8 cellular contexts compared by ENCODE assay signal in genomic region chr19:35643255-35644205, GRCh38. TPM values are rescaled to one million over a fixed set of nuclear protein-coding genes. Genes with fewer than 3 reads are reported as not detected.
DNase-seq lines count a peak whose midpoint lies in the region; ATAC-seq, FAIRE-seq and TF ChIP-seq lines count a peak whose summit lies in the region.

No MANE protein-coding gene starts in this region.

- TF ChIP-seq POLR2A in GM19099 (IDR thresholded peaks at IDR 0.05; ENCODE audit: extremely low read depth, insufficient read length, low read depth): peak; percentile 91
- TF ChIP-seq POLR2A in endothelial cell of umbilical vein (IDR thresholded peaks at IDR 0.05; ENCODE audit: low read depth, low read length): peak; percentile 63

- H3K9me3 ChIP-seq in NT2/D1 (ENCODE audit: insufficient read depth, low read length): no peaks in the 10 kb centered on the region
- H3K9me3 ChIP-seq in endothelial cell of umbilical vein (replicated peaks; ENCODE audit: control insufficient read depth, insufficient read depth, low read length): no peaks in the 10 kb centered on the region
- H3K9me3 ChIP-seq in mucosa of descending colon: no peaks in the 10 kb centered on the region

- no TSS peak for BruUV-seq in endothelial cell of umbilical vein (replicated peaks; lab: Mats Ljungman, UMichigan)

- H3K27me3 ChIP-seq in NT2/D1 (ENCODE audit: insufficient read depth, insufficient read length): no peaks in the 10 kb centered on the region
- H3K27me3 ChIP-seq in endothelial cell of umbilical vein (ENCODE audit: control insufficient read depth in 2 of 2, insufficient read depth in 2 of 2, low read length in 2 of 2): no peaks in the 10 kb centered on the region

- peak overlapping the region; percentile 94 for H2AFZ ChIP-seq in endothelial cell of umbilical vein (ENCODE audit: low read depth, low read length)

- H3K4me1 ChIP-seq in NT2/D1 (ENCODE audit: insufficient read depth, insufficient read length): peaks cover 10% of the 10 kb centered on the region
- H3K4me1 ChIP-seq in endothelial cell of umbilical vein (ENCODE audit: control insufficient read depth, extremely low read depth, insufficient read depth, low read length): peaks cover 18% of the 10 kb centered on the region
- peaks cover 19% of the 10 kb centered on the region for H3K4me1 ChIP-seq in mucosa of descending colon (ENCODE audit: low read depth)

- H3K27ac ChIP-seq in endothelial cell of umbilical vein (ENCODE audit: insufficient read depth, low read depth, low read length): peak overlapping the region; percentile 44

- peaks cover under 1% of the 10 kb centered on the region for H3K36me3 ChIP-seq in NT2/D1 (ENCODE audit: insufficient read depth, insufficient read length, low read length)
- no peaks in the 10 kb centered on the region for H3K36me3 ChIP-seq in endothelial cell of umbilical vein (ENCODE audit: control insufficient read depth in 2 of 2, extremely low read depth in 1 of 2, insufficient read depth in 2 of 2, low read length in 2 of 2)
- H3K36me3 ChIP-seq in mucosa of descending colon (ENCODE audit: low read depth): no peaks in the 10 kb centered on the region

- dilution Hi-C loops in endothelial cell of umbilical vein (cut with MboI; ENCODE audit: extremely low pct_ligation_motif_present, low sequenced_read_pairs): no loop called here

- ATAC-seq in mucosa of descending colon: peak; percentile 75

- H4K20me1 ChIP-seq in endothelial cell of umbilical vein (replicated peaks; ENCODE audit: control insufficient read depth, extremely low read depth, insufficient read depth, low read length): no peaks in the 10 kb centered on the region

- peak overlapping the region; percentile 72 for H3K9ac ChIP-seq in NT2/D1 (ENCODE audit: insufficient read length, low read depth)
- peak overlapping the region; percentile 29 for H3K9ac ChIP-seq in endothelial cell of umbilical vein (replicated peaks; ENCODE audit: extremely low read depth, insufficient read depth, low read length)

- H3K4me2 ChIP-seq in endothelial cell of umbilical vein (ENCODE audit: insufficient read depth, low read length): peak overlapping the region; percentile 82

- H3K9me1 ChIP-seq in endothelial cell of umbilical vein (replicated peaks; ENCODE audit: control insufficient read depth, extremely low read depth, insufficient read depth, low read length): no peaks in the 10 kb centered on the region

- peak overlapping the region; percentile 46 for H3K4me3 ChIP-seq in NT2/D1 (ENCODE audit: insufficient read length, low read depth)
- H3K4me3 ChIP-seq in endothelial cell of umbilical vein (replicated peaks in 1 of 3; ENCODE audit: insufficient read depth in 1 of 3, low read depth in 1 of 3, low read length in 3 of 3): peak overlapping the region; percentile 50 to 66 (median 55)
- peak overlapping the region; percentile 30 for H3K4me3 ChIP-seq in mucosa of descending colon

- no peak for TF ChIP-seq CTCF in AG09319 (IDR thresholded peaks at IDR 0.05; ENCODE audit: low read depth, low read length)
- no peak for TF ChIP-seq CTCF in endothelial cell of umbilical vein (IDR thresholded peaks at IDR 0.05; ENCODE audit: extremely low read depth in 1 of 2, insufficient read depth in 1 of 2, low read depth in 1 of 2, low read length in 2 of 2)
- TF ChIP-seq CTCF in mucosa of descending colon (IDR thresholded peaks at IDR 0.05): no peak

- FAIRE-seq in endothelial cell of umbilical vein (lab: Jason Lieb, UNC): peak; percentile 73

- POLR2A ChIA-PET in endothelial cell of umbilical vein (lab: Charles Lee): no interaction called here

- peaks cover 3% of the 10 kb centered on the region for H3K79me2 ChIP-seq in endothelial cell of umbilical vein (ENCODE audit: control insufficient read depth, insufficient read depth, low read length)

- intact Hi-C loops in endothelial cell of umbilical vein (cut with micrococcal nuclease) (loop anchor here (1.0 kb wide), 4 partner anchors 15 to 86 kb away; partner anchors contain the start of gene HAUS5), mucosa of descending colon (cut with DNase I, micrococcal nuclease) (no loop called here)

- DNase-seq in AG09319 (ENCODE audit: extremely low read depth, low read depth) (peak; percentile 34), HS-27A (ENCODE audit: low read depth) (peak; percentile 90), NT2/D1 (ENCODE audit: low read depth, low spot score) (peak; percentile 47), endothelial cell of umbilical vein (ENCODE audit: low read depth, low spot score) (peak; percentile 82), mucosa of descending colon (peak; percentile 87 to 93 (median 92))
- peak; percentile 74 for DNase-seq in activated CD8-positive, alpha-beta memory T cell treated with anti-CD3 and anti-CD28 coated beads, Interleukin-2, amount 50 U/mL, for 4 hours
- peak; percentile 40 to 57 for DNase-seq in stimulated activated CD8-positive, alpha-beta memory T cell treated with anti-CD3 and anti-CD28 coated beads, Interleukin-4, amount 100 ng/mL, for 4 hours (ENCODE audit: low read depth in 2 of 2, low spot score in 1 of 2)

- CTCF ChIA-PET in endothelial cell of umbilical vein (lab: Charles Lee): interaction anchor here (0.6 to 1.8 kb wide), 4 partner anchors 26 to 95 kb away, joined by 3 to 5 read pairs (median 4); no protein-coding TSS in a partner anchor

TF ChIP-seq in endothelial cell of umbilical vein, 7 proteins besides CTCF, POLR2A, EP300 and RAD21:
- TF ChIP-seq FOS (IDR thresholded peaks at IDR 0.05; ENCODE audit: borderline replicate concordance, insufficient read depth, low read length) (no peak), POLR2AphosphoS5 (IDR thresholded peaks at IDR 0.05; ENCODE audit: insufficient read depth, low read depth, low read length) (peak; percentile 92), MAX (IDR thresholded peaks at IDR 0.05; ENCODE audit: insufficient read depth, insufficient read length) (no peak), EZH2 (IDR thresholded peaks at IDR 0.05; ENCODE audit: borderline replicate concordance, low read depth, low read length, severe bottlenecking) (no peak)

RNA-seq across cellular contexts. Expression of gene ETV2, which starts 2.0 kb away (rescaled TPM):
- 0.95 and 1.5 TPM in 2 replicates for total RNA-seq in endothelial cell of umbilical vein
- polyA plus RNA-seq in endothelial cell of umbilical vein: 1.0 and 2.1 TPM in 2 replicates
- 0.36 and 0.82 TPM in 2 replicates for polyA plus RNA-seq in endothelial cell of umbilical vein (2011; cell fraction: cytosol; rRNA removed)
- polyA plus RNA-seq in endothelial cell of umbilical vein (2011; cell fraction: nucleus; rRNA removed): 0.14 and 0.32 TPM in 2 replicates
- 0.40 and 0.61 TPM in 2 replicates for polyA plus RNA-seq in endothelial cell of umbilical vein (2012)
- polyA minus RNA-seq in endothelial cell of umbilical vein: not detected in 2 replicates
- not detected for polyA minus RNA-seq in endothelial cell of umbilical vein (2011; cell fraction: cytosol; rRNA and poly(A)+ RNA removed)
- not detected in 2 replicates for polyA minus RNA-seq in endothelial cell of umbilical vein (2011; cell fraction: nucleus; rRNA and poly(A)+ RNA removed)
- 1 to 10 TPM in 2 of 3 donors, under 1 TPM in 1; 0.76 to 2.0 (median 1.1) TPM for total RNA-seq in mucosa of descending colon

RNA-seq across cellular contexts. Expression of gene COX6B1, which starts 4.6 kb away (rescaled TPM):
- total RNA-seq in endothelial cell of umbilical vein: 300 and 327 TPM in 2 replicates
- 692 and 759 TPM in 2 replicates for polyA plus RNA-seq in endothelial cell of umbilical vein
- 721 and 850 TPM in 2 replicates for polyA plus RNA-seq in endothelial cell of umbilical vein (2011; cell fraction: cytosol; rRNA removed)
- polyA plus RNA-seq in endothelial cell of umbilical vein (2011; cell fraction: nucleus; rRNA removed): 176 and 236 TPM in 2 replicates
- polyA plus RNA-seq in endothelial cell of umbilical vein (2012): 564 and 590 TPM in 2 replicates
- polyA minus RNA-seq in endothelial cell of umbilical vein: 349 and 385 TPM in 2 replicates
- 195 TPM for polyA minus RNA-seq in endothelial cell of umbilical vein (2011; cell fraction: cytosol; rRNA and poly(A)+ RNA removed)
- polyA minus RNA-seq in endothelial cell of umbilical vein (2011; cell fraction: nucleus; rRNA and poly(A)+ RNA removed): 33.5 and 36.0 TPM in 2 replicates
- total RNA-seq in mucosa of descending colon: 100 to 1,000 TPM; 460 to 939 (median 669) TPM

RNA-seq across cellular contexts. Expression of gene RBM42, which starts 14.7 kb away (rescaled TPM):
- total RNA-seq in endothelial cell of umbilical vein (97.3 and 99.2 TPM in 2 replicates), mucosa of descending colon (10 to 100 TPM; 67.4 to 73.3 (median 67.6) TPM)
- polyA plus RNA-seq in endothelial cell of umbilical vein: 78.3 and 81.4 TPM in 2 replicates
- polyA plus RNA-seq in endothelial cell of umbilical vein (2011; cell fraction: cytosol; rRNA removed): 62.7 and 68.7 TPM in 2 replicates
- 33.0 and 34.5 TPM in 2 replicates for polyA plus RNA-seq in endothelial cell of umbilical vein (2011; cell fraction: nucleus; rRNA removed)
- polyA plus RNA-seq in endothelial cell of umbilical vein (2012): 58.0 and 68.5 TPM in 2 replicates
- 20.9 and 23.2 TPM in 2 replicates for polyA minus RNA-seq in endothelial cell of umbilical vein
- 46.9 TPM for polyA minus RNA-seq in endothelial cell of umbilical vein (2011; cell fraction: cytosol; rRNA and poly(A)+ RNA removed)
- polyA minus RNA-seq in endothelial cell of umbilical vein (2011; cell fraction: nucleus; rRNA and poly(A)+ RNA removed): 10.0 and 11.0 TPM in 2 replicates

RNA-seq across cellular contexts. Expression of gene UPK1A, which starts 22.8 kb away (rescaled TPM):
- total RNA-seq in endothelial cell of umbilical vein: not detected in 2 replicates
- polyA plus RNA-seq in endothelial cell of umbilical vein: 0.13 TPM in 1 of 2 replicates, not detected in the other
- polyA plus RNA-seq in endothelial cell of umbilical vein (2011; cell fraction: cytosol; rRNA removed): 0.06 TPM in 1 of 2 replicates, not detected in the other
- 0.22 TPM in 1 of 2 replicates, not detected in the other for polyA plus RNA-seq in endothelial cell of umbilical vein (2011; cell fraction: nucleus; rRNA removed)
- polyA plus RNA-seq in endothelial cell of umbilical vein (2012): not detected in 2 replicates
- not detected in 2 replicates for polyA minus RNA-seq in endothelial cell of umbilical vein
- polyA minus RNA-seq in endothelial cell of umbilical vein (2011; cell fraction: cytosol; rRNA and poly(A)+ RNA removed): not detected
- polyA minus RNA-seq in endothelial cell of umbilical vein (2011; cell fraction: nucleus; rRNA and poly(A)+ RNA removed): not detected in 2 replicates
- total RNA-seq in mucosa of descending colon: not detected

RNA-seq across cellular contexts. Expression of gene HAUS5, which starts 31.0 kb away (rescaled TPM):
- total RNA-seq in endothelial cell of umbilical vein: 17.5 and 19.0 TPM in 2 replicates
- polyA plus RNA-seq in endothelial cell of umbilical vein: 8.9 and 9.2 TPM in 2 replicates
- polyA plus RNA-seq in endothelial cell of umbilical vein (2011; cell fraction: cytosol; rRNA removed): 5.0 and 6.7 TPM in 2 replicates
- polyA plus RNA-seq in endothelial cell of umbilical vein (2011; cell fraction: nucleus; rRNA removed): 53.9 and 55.6 TPM in 2 replicates
- polyA plus RNA-seq in endothelial cell of umbilical vein (2012): 8.7 and 9.3 TPM in 2 replicates
- polyA minus RNA-seq in endothelial cell of umbilical vein: 5.8 and 6.6 TPM in 2 replicates
- polyA minus RNA-seq in endothelial cell of umbilical vein (2011; cell fraction: cytosol; rRNA and poly(A)+ RNA removed): 13.5 TPM
- 7.8 and 9.9 TPM in 2 replicates for polyA minus RNA-seq in endothelial cell of umbilical vein (2011; cell fraction: nucleus; rRNA and poly(A)+ RNA removed)
- total RNA-seq in mucosa of descending colon: 10 to 100 TPM in 1 of 3 donors, 1 to 10 TPM in 2; 6.4 to 13.2 (median 9.0) TPM

Comparison
In these comparisons a context has a peak if more than half of its experiments do, and no peak if none do; other contexts are left out.
1. Peak in every context shown above with its lines: DNase-seq, ATAC-seq, H3K4me3 ChIP-seq and H3K27ac ChIP-seq.
2. DNase-seq: peak in every context shown above with its lines; median percentile 92 in mucosa of descending colon; 90 in HS-27A; 82 in endothelial cell of umbilical vein; 74 in activated CD8-positive, alpha-beta memory T cell treated with anti-CD3 and anti-CD28 coated beads, Interleukin-2, amount 50 U/mL, for 4 hours; 48 in stimulated activated CD8-positive, alpha-beta memory T cell treated with anti-CD3 and anti-CD28 coated beads, Interleukin-4, amount 100 ng/mL, for 4 hours; 47 in NT2/D1; 34 in AG09319.